8 cellular contexts compared by ENCODE assay signal in the genomic region with DNA sequence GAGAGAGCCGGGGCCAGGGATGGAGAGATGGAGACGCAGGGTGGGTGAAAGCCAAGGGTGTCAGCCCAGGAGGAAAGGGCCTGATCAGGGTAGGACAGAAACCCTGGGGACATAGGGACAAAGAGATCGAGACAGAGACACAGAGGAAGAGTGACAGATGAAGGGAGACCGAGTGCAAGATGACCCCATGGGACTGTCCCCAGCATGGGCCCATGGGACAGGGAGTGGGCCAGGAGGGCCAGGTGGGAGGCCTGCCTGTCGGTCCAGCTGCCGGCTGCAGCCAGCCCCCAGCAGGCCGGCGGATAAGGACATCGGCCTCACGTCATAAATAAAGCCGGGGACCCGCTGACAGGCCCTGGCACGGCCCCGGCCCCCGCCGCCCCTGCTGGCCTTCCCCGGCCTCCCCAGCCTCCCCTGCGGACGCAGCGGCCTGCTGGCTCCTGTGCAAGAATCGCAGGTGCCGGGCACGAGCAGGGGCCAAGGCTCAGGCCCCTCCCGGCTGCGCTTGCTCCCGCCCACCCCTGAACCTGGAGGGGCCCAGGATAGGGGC. TPM values are rescaled to one million over a fixed set of nuclear protein-coding genes. Genes with fewer than 3 reads are reported as not detected.
DNase-seq lines count a peak whose midpoint lies in the region; ATAC-seq, FAIRE-seq and TF ChIP-seq lines count a peak whose summit lies in the region.

No MANE protein-coding gene starts in this region.

- POLR2A ChIA-PET in CD8-positive, alpha-beta memory T cell (lab: Charles Lee) = no interaction called here

- peaks cover 6% of the 10 kb centered on the region for H3K36me3 ChIP-seq in CD8-positive, alpha-beta memory T cell (ENCODE audit: insufficient read depth, low read length)
- H3K36me3 ChIP-seq in Karpas-422 (ENCODE audit: insufficient read depth, low read length) (no peaks in the 10 kb centered on the region), endocrine pancreas (ENCODE audit: control insufficient read depth, insufficient read depth, low read length) (no peaks in the 10 kb centered on the region), neutrophil (no peaks in the 10 kb centered on the region), SJCRH30 (no peaks in the 10 kb centered on the region)

- H3K9me3 Mint-ChIP-seq in CD8-positive, alpha-beta memory T cell = no peaks in the 10 kb centered on the region

- no peaks in the 10 kb centered on the region for H4K20me1 ChIP-seq in Karpas-422 (ENCODE audit: insufficient read depth, low read depth, low read length)

- H3K27ac Mint-ChIP-seq in CD8-positive, alpha-beta memory T cell = peak overlapping the region in 7 of 8 donors; percentile 71 to 89 (median 82)

- no peaks in the 10 kb centered on the region for H3K79me2 ChIP-seq in Karpas-422 (ENCODE audit: low read length)

- H3K9me2 ChIP-seq in Karpas-422 (replicated peaks; ENCODE audit: insufficient read depth, low read length) = no peaks in the 10 kb centered on the region

- no peak for ATAC-seq in GM18870 (IDR thresholded peaks at IDR 0.05; ENCODE audit: unreplicated experiment)

- H3K4me2 ChIP-seq in Karpas-422 (ENCODE audit: low read depth, low read length, poor library complexity, severe bottlenecking) = peak overlapping the region; percentile 95

- H3K9me3 ChIP-seq in CD8-positive, alpha-beta memory T cell (ENCODE audit: low read length) = no peaks in the 10 kb centered on the region
- no peaks in the 10 kb centered on the region for H3K9me3 ChIP-seq in Karpas-422 (ENCODE audit: low read length)
- no peaks in the 10 kb centered on the region for H3K9me3 ChIP-seq in endocrine pancreas (ENCODE audit: control insufficient read depth, low read length)
- H3K9me3 ChIP-seq in neutrophil = no peaks in the 10 kb centered on the region
- H3K9me3 ChIP-seq in SJCRH30 (replicated peaks) = no peaks in the 10 kb centered on the region

- H3K27me3 Mint-ChIP-seq in CD8-positive, alpha-beta memory T cell = peaks cover 3 to 5% of the 10 kb centered on the region in 2 donors

- peaks cover 23% of the 10 kb centered on the region for H3K4me1 ChIP-seq in CD8-positive, alpha-beta memory T cell (ENCODE audit: insufficient read depth, low read length)
- H3K4me1 ChIP-seq in Karpas-422 (ENCODE audit: low read length) (peaks cover 33% of the 10 kb centered on the region), endocrine pancreas (ENCODE audit: control insufficient read depth, insufficient read depth, low read length) (no peaks in the 10 kb centered on the region), neutrophil (ENCODE audit: control insufficient read depth in 1 of 2, insufficient read depth in 1 of 2, low read depth in 1 of 2, low read length in 1 of 2) (peaks cover 20 to 23% of the 10 kb centered on the region in 2 experiments), SJCRH30 (peaks cover 9% of the 10 kb centered on the region)

- peaks cover 4% of the 10 kb centered on the region for H3K27me3 ChIP-seq in CD8-positive, alpha-beta memory T cell (ENCODE audit: insufficient read depth, low read length, poor library complexity, severe bottlenecking)
- H3K27me3 ChIP-seq in Karpas-422 (ENCODE audit: low read length) (no peaks in the 10 kb centered on the region), endocrine pancreas (ENCODE audit: control insufficient read depth, insufficient read depth, low read length) (no peaks in the 10 kb centered on the region), neutrophil (peaks cover 71% of the 10 kb centered on the region), SJCRH30 (0 out of 2 replicates have a peak, but pooled peaks cover 4% of the 10 kb centered on the region)

- peak overlapping the region; percentile 38 for H3K27ac ChIP-seq in CD8-positive, alpha-beta memory T cell (ENCODE audit: low read depth, low read length)
- 0 out of 2 replicates have a peak overlapping the region, but pooled peaks have one; percentile 26 for H3K27ac ChIP-seq in Karpas-422 (ENCODE audit: low read length)
- H3K27ac ChIP-seq in neutrophil = no peak overlapping the region
- H3K27ac ChIP-seq in SJCRH30 = no peak overlapping the region

- H3K9ac ChIP-seq in Karpas-422 (ENCODE audit: low read length) (peak overlapping the region; percentile 74), endocrine pancreas (ENCODE audit: control insufficient read depth, insufficient read depth, low read length) (peak overlapping the region; percentile 65)

- TF ChIP-seq CTCF in neutrophil (IDR thresholded peaks at IDR 0.05) = no peak

- CTCF ChIA-PET in CD8-positive, alpha-beta memory T cell (lab: Charles Lee) = interaction anchor here (1.0 to 4.3 kb wide), 9 partner anchors 74 to 395 kb away, joined by 3 to 25 read pairs (median 3); no protein-coding TSS in a partner anchor

- H3K36me3 Mint-ChIP-seq in CD8-positive, alpha-beta memory T cell = peaks cover 0 to 18% (median 0%) of the 10 kb centered on the region in 3 donors

- DNase-seq in CD8-positive, alpha-beta memory T cell = peak in 1 of 5 donors; percentile 44
- DNase-seq in Karpas-422 = no peak
- DNase-seq in SJCRH30 = no peak
- no peak for DNase-seq in NCI-H187 treated with DMSO at 0.1 percent for 48 hours (lab: John Stamatoyannopoulos, UW)
- no peak for DNase-seq in H54 (ENCODE audit: insufficient read length, low spot score)

- peaks cover 20 to 32% (median 24%) of the 10 kb centered on the region in 3 donors for H3K4me1 Mint-ChIP-seq in CD8-positive, alpha-beta memory T cell

- peak overlapping the region; percentile 68 to 79 (median 77) for H3K4me3 Mint-ChIP-seq in CD8-positive, alpha-beta memory T cell

- no peak for FAIRE-seq in H54 (lab: Jason Lieb, UNC)

- peak overlapping the region; percentile 75 for H3K4me3 ChIP-seq in CD8-positive, alpha-beta memory T cell (ENCODE audit: low read length)
- H3K4me3 ChIP-seq in Karpas-422 (ENCODE audit: low read length) (peak overlapping the region; percentile 73), endocrine pancreas (ENCODE audit: control insufficient read depth, insufficient read depth, low read length) (no peak overlapping the region), neutrophil (ENCODE audit: low read depth in 1 of 2, low read length in 1 of 2) (peak overlapping the region; percentile 23 to 54), SJCRH30 (no peak overlapping the region; the same call in 1 of the 2 replicates)

- no peak for TF ChIP-seq POLR2A in H54 (IDR thresholded peaks at IDR 0.05; ENCODE audit: low read depth, low read length)

- H2AFZ ChIP-seq in Karpas-422 (ENCODE audit: low read length) = peak overlapping the region; percentile 67; the same call in 1 of the 2 replicates

RNA-seq across cellular contexts. Expression of gene REX1BD, which starts 6.3 kb away (rescaled TPM):
- total RNA-seq in CD8-positive, alpha-beta memory T cell = 100 to 1,000 TPM; 107 to 110 TPM
- polyA plus RNA-seq in CD8-positive, alpha-beta memory T cell = 169 TPM
- 45.7 and 76.8 TPM in 2 replicates for total RNA-seq in Karpas-422 (2014; rRNA removed; shearing (Covaris generic); ENCODE audit: low replicate concordance)
- 24.8 TPM in 2 replicates for total RNA-seq in SJCRH30 (2014; rRNA removed; shearing (Covaris generic))

RNA-seq across cellular contexts. Expression of gene CRLF1, which starts 11.7 kb away (rescaled TPM):
- total RNA-seq in CD8-positive, alpha-beta memory T cell = not detected
- not detected for polyA plus RNA-seq in CD8-positive, alpha-beta memory T cell
- 3.0 TPM in 1 of 2 replicates, not detected in the other for total RNA-seq in Karpas-422 (2014; rRNA removed; shearing (Covaris generic); ENCODE audit: low replicate concordance)
- total RNA-seq in SJCRH30 (2014; rRNA removed; shearing (Covaris generic)) = 20.6 and 22.1 TPM in 2 replicates

RNA-seq across cellular contexts. Expression of gene TMEM59L, which starts 17.8 kb away (rescaled TPM):
- not detected for total RNA-seq in CD8-positive, alpha-beta memory T cell
- polyA plus RNA-seq in CD8-positive, alpha-beta memory T cell = not detected
- total RNA-seq in Karpas-422 (2014; rRNA removed; shearing (Covaris generic); ENCODE audit: low replicate concordance) = 0.43 and 2.5 TPM in 2 replicates
- total RNA-seq in SJCRH30 (2014; rRNA removed; shearing (Covaris generic)) = 0.20 TPM in 1 of 2 replicates, not detected in the other

RNA-seq across cellular contexts. Expression of gene UBA52, which starts 23.2 kb away (rescaled TPM):
- total RNA-seq in CD8-positive, alpha-beta memory T cell = 1,000 to 10,000 TPM; 1,684 to 1,700 TPM
- 1,487 TPM for polyA plus RNA-seq in CD8-positive, alpha-beta memory T cell
- 881 and 1,597 TPM in 2 replicates for total RNA-seq in Karpas-422 (2014; rRNA removed; shearing (Covaris generic); ENCODE audit: low replicate concordance)
- total RNA-seq in SJCRH30 (2014; rRNA removed; shearing (Covaris generic)) = 1,236 and 1,352 TPM in 2 replicates

RNA-seq across cellular contexts. Expression of gene KXD1, which starts 37.2 kb away (rescaled TPM):
- 100 to 1,000 TPM; 127 to 128 TPM for total RNA-seq in CD8-positive, alpha-beta memory T cell
- polyA plus RNA-seq in CD8-positive, alpha-beta memory T cell = 84.4 TPM
- 103 and 128 TPM in 2 replicates for total RNA-seq in Karpas-422 (2014; rRNA removed; shearing (Covaris generic); ENCODE audit: low replicate concordance)
- 71.0 and 75.8 TPM in 2 replicates for total RNA-seq in SJCRH30 (2014; rRNA removed; shearing (Covaris generic))

Comparison
In these comparisons a context has a peak if more than half of its experiments do, and no peak if none do; other contexts are left out.
1. H3K27ac ChIP-seq: peak in CD8-positive, alpha-beta memory T cell (single experiment) and Karpas-422 (single experiment); none in neutrophil (single experiment) and SJCRH30 (single experiment).
2. H3K4me3 ChIP-seq: peak in CD8-positive, alpha-beta memory T cell (single experiment), Karpas-422 (single experiment) and neutrophil (2 of 2); none in endocrine pancreas (single experiment) and SJCRH30 (single experiment).